In the genomic region with DNA sequence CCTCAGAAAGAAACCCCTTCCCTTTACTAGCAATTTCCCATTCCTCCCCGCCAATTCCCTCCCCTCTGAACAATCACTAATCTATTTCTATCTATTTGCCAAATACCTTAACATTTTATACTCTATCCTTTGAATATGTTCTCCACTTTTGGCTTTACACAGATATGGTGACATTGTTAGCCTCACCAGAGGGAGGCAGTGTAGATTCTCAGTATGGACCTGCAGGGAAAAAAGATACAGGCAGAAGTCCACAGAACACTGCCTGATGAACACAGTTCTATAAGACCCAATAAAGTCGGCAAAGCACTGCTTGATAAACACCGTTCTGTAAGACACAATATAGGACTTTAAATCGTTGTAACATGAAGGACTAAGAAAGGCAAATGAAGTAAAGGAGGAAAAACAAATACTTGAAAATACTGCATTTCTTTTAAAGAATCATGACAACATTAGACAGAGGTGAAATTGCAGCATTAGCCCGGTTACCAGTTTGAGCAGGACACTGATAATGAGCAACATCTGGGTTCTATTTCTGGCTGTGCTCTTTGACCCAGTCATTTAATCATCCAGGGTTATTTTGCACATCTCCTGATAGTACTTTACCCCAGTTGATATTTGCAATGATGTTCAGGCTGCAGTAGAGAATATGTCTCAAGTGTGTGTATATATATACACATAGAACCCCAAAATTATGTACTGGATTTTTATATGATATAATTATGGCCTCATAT, we compare ENCODE assay signal across 8 cellular contexts.
DNase-seq lines count a peak whose midpoint lies in the region; TF ChIP-seq lines count a peak whose summit lies in the region.

No MANE protein-coding gene starts in this region.

- DNase-seq in activated CD4-positive, alpha-beta T cell treated with anti-CD3 and anti-CD28 coated beads, Interleukin-2, amount 10 ng/mL, durations not matched to agents 7 days and 5 days, result peak; percentile 34
- DNase-seq in activated CD4-positive, alpha-beta T cell treated with anti-CD3 and anti-CD28 coated beads, Interleukin-2, amount 50 U/mL, for 48 hours, result no peak
- DNase-seq in NCI-H146 (lab: John Stamatoyannopoulos, UW), result peak; percentile 71
- peak; percentile 44 for DNase-seq in activated naive CD4-positive, alpha-beta T cell treated with anti-CD3 and anti-CD28 coated beads, Interleukin-2, amount 10 ng/mL, durations not matched to agents 7 days and 5 days
- DNase-seq in left ventricle myocardium inferior, result no peak
- no peak for DNase-seq in stomach
- no peak for DNase-seq in HK-2 (ENCODE audit: unreplicated experiment)
- no peak for DNase-seq in OCI-M2 (lab: John Stamatoyannopoulos, UW; ENCODE audit: unreplicated experiment)

- CTCF ChIA-PET in activated CD4-positive, alpha-beta T cell treated with anti-CD3 and anti-CD28 coated beads, Interleukin-2, amount 10 ng/mL, durations not matched to agents 7 days and 5 days (lab: Charles Lee), result interaction anchor here (1.1 kb wide), 1 partner anchor 9 kb away, joined by 4 read pairs; no protein-coding TSS in a partner anchor
- CTCF ChIA-PET in activated naive CD4-positive, alpha-beta T cell treated with anti-CD3 and anti-CD28 coated beads, Interleukin-2, amount 10 ng/mL, durations not matched to agents 7 days and 5 days (lab: Charles Lee), result interaction anchor here (1.0 to 1.7 kb wide), 4 partner anchors 15 to 36 kb away, joined by 3 to 12 read pairs (median 4); no protein-coding TSS in a partner anchor

- no peaks in the 10 kb centered on the region for H3K9me3 Mint-ChIP-seq in activated CD4-positive, alpha-beta T cell treated with anti-CD3 and anti-CD28 coated beads, Interleukin-2, amount 10 ng/mL, durations not matched to agents 7 days and 5 days
- H3K9me3 Mint-ChIP-seq in activated naive CD4-positive, alpha-beta T cell treated with anti-CD3 and anti-CD28 coated beads, Interleukin-2, amount 10 ng/mL, durations not matched to agents 7 days and 5 days, result no peaks in the 10 kb centered on the region

- POLR2A ChIA-PET in activated CD4-positive, alpha-beta T cell treated with anti-CD3 and anti-CD28 coated beads, Interleukin-2, amount 10 ng/mL, durations not matched to agents 7 days and 5 days (lab: Charles Lee), result interaction anchor here (0.7 kb wide), 1 partner anchor 182 kb away, joined by 3 read pairs; no protein-coding TSS in a partner anchor

- peaks cover 57% of the 10 kb centered on the region for H3K4me1 Mint-ChIP-seq in activated CD4-positive, alpha-beta T cell treated with anti-CD3 and anti-CD28 coated beads, Interleukin-2, amount 10 ng/mL, durations not matched to agents 7 days and 5 days
- H3K4me1 Mint-ChIP-seq in activated naive CD4-positive, alpha-beta T cell treated with anti-CD3 and anti-CD28 coated beads, Interleukin-2, amount 10 ng/mL, durations not matched to agents 7 days and 5 days, result peaks cover 52% of the 10 kb centered on the region

- WGBS in stomach, 5 donors, result 58 to 72% (median 66%) methylated on average over 5 of the region's 5 CpGs

- H3K4me3 Mint-ChIP-seq in activated CD4-positive, alpha-beta T cell treated with anti-CD3 and anti-CD28 coated beads, Interleukin-2, amount 10 ng/mL, durations not matched to agents 7 days and 5 days, result no peak overlapping the region
- H3K4me3 Mint-ChIP-seq in activated naive CD4-positive, alpha-beta T cell treated with anti-CD3 and anti-CD28 coated beads, Interleukin-2, amount 10 ng/mL, durations not matched to agents 7 days and 5 days, result no peak overlapping the region

- H3K27ac ChIP-seq in left ventricle myocardium inferior (replicated peaks) (no peak overlapping the region), stomach (no peak overlapping the region)

- H3K27me3 ChIP-seq in left ventricle myocardium inferior (ENCODE audit: low read depth), result no peaks in the 10 kb centered on the region
- no peaks in the 10 kb centered on the region for H3K27me3 ChIP-seq in stomach

- H3K4me1 ChIP-seq in left ventricle myocardium inferior, result peaks cover 45% of the 10 kb centered on the region
- H3K4me1 ChIP-seq in stomach, result peaks cover 0 to 21% (median 9%) of the 10 kb centered on the region in 4 donors

- no peak overlapping the region for H3K4me3 ChIP-seq in left ventricle myocardium inferior
- H3K4me3 ChIP-seq in stomach, result no peak overlapping the region

- TF ChIP-seq EP300 in stomach (IDR thresholded peaks at IDR 0.05), result no peak

- H3K27ac Mint-ChIP-seq in activated CD4-positive, alpha-beta T cell treated with anti-CD3 and anti-CD28 coated beads, Interleukin-2, amount 10 ng/mL, durations not matched to agents 7 days and 5 days, result peak overlapping the region; percentile 95
- H3K27ac Mint-ChIP-seq in activated naive CD4-positive, alpha-beta T cell treated with anti-CD3 and anti-CD28 coated beads, Interleukin-2, amount 10 ng/mL, durations not matched to agents 7 days and 5 days, result peak overlapping the region; percentile 94

- intact Hi-C loops in left ventricle myocardium inferior (cut with micrococcal nuclease) (loop anchor here (10.0 kb wide), 1 partner anchor 633 kb away; no protein-coding TSS in a partner anchor), stomach (cut with DNase I; ENCODE audit: low total_unique reads) (loop anchor here (10.0 kb wide), 1 partner anchor 1053 kb away; no protein-coding TSS in a partner anchor)

- H3K36me3 ChIP-seq in left ventricle myocardium inferior (peaks cover 16% of the 10 kb centered on the region), stomach (peaks cover 0 to 30% (median 20%) of the 10 kb centered on the region in 4 donors)

- TF ChIP-seq POLR2A in stomach (IDR thresholded peaks at IDR 0.05), result no peak

- no peaks in the 10 kb centered on the region for H3K27me3 Mint-ChIP-seq in activated CD4-positive, alpha-beta T cell treated with anti-CD3 and anti-CD28 coated beads, Interleukin-2, amount 10 ng/mL, durations not matched to agents 7 days and 5 days
- H3K27me3 Mint-ChIP-seq in activated naive CD4-positive, alpha-beta T cell treated with anti-CD3 and anti-CD28 coated beads, Interleukin-2, amount 10 ng/mL, durations not matched to agents 7 days and 5 days, result no peaks in the 10 kb centered on the region

- H3K9me3 ChIP-seq in left ventricle myocardium inferior (replicated peaks) (no peaks in the 10 kb centered on the region), stomach (no peaks in the 10 kb centered on the region)

- TF ChIP-seq CTCF in left ventricle myocardium inferior (IDR thresholded peaks at IDR 0.05; ENCODE audit: borderline replicate concordance), result peak; percentile 54
- TF ChIP-seq CTCF in stomach (IDR thresholded peaks at IDR 0.05), result peak in 4 of 7 experiments; percentile 5 to 24 (median 16)

- H3K36me3 Mint-ChIP-seq in activated CD4-positive, alpha-beta T cell treated with anti-CD3 and anti-CD28 coated beads, Interleukin-2, amount 10 ng/mL, durations not matched to agents 7 days and 5 days (ENCODE audit: low read depth), result peaks cover 41% of the 10 kb centered on the region
- H3K36me3 Mint-ChIP-seq in activated naive CD4-positive, alpha-beta T cell treated with anti-CD3 and anti-CD28 coated beads, Interleukin-2, amount 10 ng/mL, durations not matched to agents 7 days and 5 days, result peaks cover 41% of the 10 kb centered on the region

Comparison
In these comparisons a context has a peak if more than half of its experiments do, and no peak if none do; other contexts are left out.
1. DNase-seq: peak in activated CD4-positive, alpha-beta T cell treated with anti-CD3 and anti-CD28 coated beads, Interleukin-2, amount 10 ng/mL, durations not matched to agents 7 days and 5 days (single experiment), NCI-H146 (single experiment) and activated naive CD4-positive, alpha-beta T cell treated with anti-CD3 and anti-CD28 coated beads, Interleukin-2, amount 10 ng/mL, durations not matched to agents 7 days and 5 days (single experiment); none in activated CD4-positive, alpha-beta T cell treated with anti-CD3 and anti-CD28 coated beads, Interleukin-2, amount 50 U/mL, for 48 hours (0 of 2), left ventricle myocardium inferior (single experiment), stomach (single experiment), HK-2 (single experiment) and OCI-M2 (single experiment).